8 cellular contexts compared by ENCODE assay signal in the genomic region with DNA sequence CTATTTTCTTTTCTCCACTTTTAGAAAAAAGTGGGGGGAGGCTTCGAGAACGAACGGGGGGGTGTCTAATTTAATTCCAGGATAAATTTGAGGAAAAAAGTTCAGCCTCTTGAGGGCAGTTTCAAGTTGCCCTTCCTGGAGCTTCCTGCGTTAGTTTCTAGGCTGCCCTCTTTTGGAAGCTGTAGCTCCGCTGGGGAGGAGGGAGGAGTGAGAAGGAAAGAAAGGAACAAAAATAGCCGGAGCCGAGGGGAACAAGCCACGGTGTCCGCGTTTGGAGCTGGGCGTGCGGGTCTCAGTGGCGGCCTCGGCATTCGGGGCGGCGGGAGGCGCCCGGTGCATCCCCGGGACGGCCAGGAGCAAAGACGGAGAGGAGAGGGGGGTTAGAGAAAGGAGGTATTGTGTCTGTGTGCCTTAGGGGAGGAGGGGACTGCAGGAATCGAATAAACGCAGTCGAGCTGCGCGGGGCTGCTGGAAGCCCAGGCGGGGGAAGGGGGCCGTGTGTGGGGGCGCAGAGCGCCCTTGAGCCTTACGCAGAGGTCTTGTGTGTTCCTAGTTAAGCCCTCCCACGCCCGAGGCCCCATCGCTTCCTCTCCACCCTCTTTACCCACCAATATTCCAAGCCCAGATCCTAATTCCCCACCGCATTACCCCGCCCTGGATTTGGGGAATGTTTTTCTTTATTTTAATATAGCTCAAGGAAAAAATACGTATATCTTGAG. TPM values are rescaled to one million over a fixed set of nuclear protein-coding genes. Genes with fewer than 3 reads are reported as not detected.
A peak's percentile ranks its signal among the peaks of the same experiment; 100 is the strongest.
DNase-seq lines count a peak whose midpoint lies in the region; ATAC-seq and TF ChIP-seq lines count a peak whose summit lies in the region.

No MANE protein-coding gene starts in this region.

- POLR2A ChIA-PET in WTC11 (lab: Charles Lee) = interaction anchor here (0.9 to 3.5 kb wide), 6 partner anchors 9 to 170 kb away, joined by 3 to 20 read pairs (median 3); no protein-coding TSS in a partner anchor

- peak overlapping the region; percentile 89 for H3K4me3 ChIP-seq in fibroblast of villous mesenchyme (ENCODE audit: low read depth, low read length)

- no peaks in the 10 kb centered on the region for H3K9me3 Mint-ChIP-seq in activated naive CD4-positive, alpha-beta T cell treated with anti-CD3 and anti-CD28 coated beads, Interleukin-2, amount 50 U/mL, for 24 hours
- no peaks in the 10 kb centered on the region for H3K9me3 Mint-ChIP-seq in WTC11
- no peaks in the 10 kb centered on the region for H3K9me3 Mint-ChIP-seq in natural killer cell treated with Interleukin-12 subunit alpha and Interleukin-12 subunit beta and Interleukin-15 and Interleukin-18, amount 100 ng/mL, for 72 hours

- TF ChIP-seq CTCF in WTC11 (IDR thresholded peaks at IDR 0.05) (no peak), fibroblast of villous mesenchyme (IDR thresholded peaks at IDR 0.05; ENCODE audit: insufficient read depth, low read depth, low read length) (no peak)

- H3K27ac Mint-ChIP-seq in activated naive CD4-positive, alpha-beta T cell treated with anti-CD3 and anti-CD28 coated beads, Interleukin-2, amount 50 U/mL, for 24 hours = peak overlapping the region; percentile 72
- H3K27ac Mint-ChIP-seq in WTC11 = peak overlapping the region; percentile 95
- peak overlapping the region in 1 of 2 donors; percentile 14 for H3K27ac Mint-ChIP-seq in natural killer cell treated with Interleukin-12 subunit alpha and Interleukin-12 subunit beta and Interleukin-15 and Interleukin-18, amount 100 ng/mL, for 72 hours

- peaks cover 34% of the 10 kb centered on the region for H3K4me1 Mint-ChIP-seq in activated naive CD4-positive, alpha-beta T cell treated with anti-CD3 and anti-CD28 coated beads, Interleukin-2, amount 50 U/mL, for 24 hours
- H3K4me1 Mint-ChIP-seq in WTC11 = peaks cover 17% of the 10 kb centered on the region
- H3K4me1 Mint-ChIP-seq in natural killer cell treated with Interleukin-12 subunit alpha and Interleukin-12 subunit beta and Interleukin-15 and Interleukin-18, amount 100 ng/mL, for 72 hours (ENCODE audit: low read depth in 2 of 2) = peaks cover 10 to 27% of the 10 kb centered on the region in 2 donors

- DNase-seq in activated naive CD4-positive, alpha-beta T cell (lab: John Stamatoyannopoulos, UW) = no peak
- DNase-seq in NCI-H2107 (lab: John Stamatoyannopoulos, UW) (peak; percentile 66), WTC11 (ENCODE audit: low spot score) (peak; percentile 59), fibroblast of villous mesenchyme (ENCODE audit: low read depth) (peak; percentile 90)
- no peak for DNase-seq in natural killer cell treated with Interleukin-12 subunit alpha and Interleukin-12 subunit beta and Interleukin-15 and Interleukin-18, amount 100 ng/mL, for 72 hours (ENCODE audit: low spot score)

- CTCF ChIA-PET in WTC11 (lab: Charles Lee) = interaction anchor here (0.6 to 1.9 kb wide), 5 partner anchors 25 to 1113 kb away, joined by 3 to 13 read pairs (median 8); no protein-coding TSS in a partner anchor

- peak overlapping the region; percentile 16 for H3K4me3 Mint-ChIP-seq in activated naive CD4-positive, alpha-beta T cell treated with anti-CD3 and anti-CD28 coated beads, Interleukin-2, amount 50 U/mL, for 24 hours
- H3K4me3 Mint-ChIP-seq in WTC11 = peak overlapping the region; percentile 88
- peak overlapping the region; percentile 84 for H3K4me3 Mint-ChIP-seq in natural killer cell treated with Interleukin-12 subunit alpha and Interleukin-12 subunit beta and Interleukin-15 and Interleukin-18, amount 100 ng/mL, for 72 hours

- no peaks in the 10 kb centered on the region for H3K36me3 Mint-ChIP-seq in activated naive CD4-positive, alpha-beta T cell treated with anti-CD3 and anti-CD28 coated beads, Interleukin-2, amount 50 U/mL, for 24 hours
- H3K36me3 Mint-ChIP-seq in WTC11 = no peaks in the 10 kb centered on the region
- H3K36me3 Mint-ChIP-seq in natural killer cell treated with Interleukin-12 subunit alpha and Interleukin-12 subunit beta and Interleukin-15 and Interleukin-18, amount 100 ng/mL, for 72 hours = no peaks in the 10 kb centered on the region

- 0 out of 2 replicates have a peak, but pooled peaks have one; percentile 0 for ATAC-seq in WTC11
- ATAC-seq in natural killer cell treated with Interleukin-12 subunit alpha and Interleukin-12 subunit beta and Interleukin-15 and Interleukin-18, amount 100 ng/mL, for 72 hours = no peak
- no peak for ATAC-seq in GM19463 (IDR thresholded peaks at IDR 0.05; ENCODE audit: unreplicated experiment)
- ATAC-seq in GM18909 (IDR thresholded peaks at IDR 0.05; ENCODE audit: poor library complexity, unreplicated experiment) = no peak

- H3K27me3 Mint-ChIP-seq in activated naive CD4-positive, alpha-beta T cell treated with anti-CD3 and anti-CD28 coated beads, Interleukin-2, amount 50 U/mL, for 24 hours = peaks cover 34% of the 10 kb centered on the region
- peaks cover 67% of the 10 kb centered on the region for H3K27me3 Mint-ChIP-seq in WTC11 (ENCODE audit: low read depth)
- H3K27me3 Mint-ChIP-seq in natural killer cell treated with Interleukin-12 subunit alpha and Interleukin-12 subunit beta and Interleukin-15 and Interleukin-18, amount 100 ng/mL, for 72 hours = peaks cover 28 to 34% of the 10 kb centered on the region in 2 donors

TF ChIP-seq in WTC11, 78 proteins besides CTCF, POLR2A, EP300 and RAD21:
- TF ChIP-seq, protein P1, sequence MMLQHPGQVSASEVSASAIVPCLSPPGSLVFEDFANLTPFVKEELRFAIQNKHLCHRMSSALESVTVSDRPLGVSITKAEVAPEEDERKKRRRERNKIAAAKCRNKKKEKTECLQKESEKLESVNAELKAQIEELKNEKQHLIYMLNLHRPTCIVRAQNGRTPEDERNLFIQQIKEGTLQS (CRISPR knock-in tag; conservative IDR thresholded peaks at IDR 0.05) = no peak
- TF ChIP-seq ZNF263 (CRISPR knock-in tag; IDR thresholded peaks at IDR 0.05; ENCODE audit: low read depth) = peak; percentile 93
- peak; percentile 20; the same call in 1 of the 2 replicates for TF ChIP-seq ZNF121 (CRISPR knock-in tag; IDR thresholded peaks at IDR 0.05)
- TF ChIP-seq FOXP1 (CRISPR knock-in tag; IDR thresholded peaks at IDR 0.05; ENCODE audit: borderline replicate concordance) = no peak
- no peak for TF ChIP-seq SMAD3 (CRISPR knock-in tag; IDR thresholded peaks at IDR 0.05; ENCODE audit: borderline replicate concordance)
- no peak for TF ChIP-seq ELF4 (CRISPR knock-in tag; IDR thresholded peaks at IDR 0.05; ENCODE audit: low read depth)
- peak; percentile 98 for TF ChIP-seq GTF2I (CRISPR knock-in tag; conservative IDR thresholded peaks at IDR 0.05)
- TF ChIP-seq ZBTB21 (CRISPR knock-in tag; IDR thresholded peaks at IDR 0.05; ENCODE audit: borderline replicate concordance) = no peak
- TF ChIP-seq, protein P2, sequence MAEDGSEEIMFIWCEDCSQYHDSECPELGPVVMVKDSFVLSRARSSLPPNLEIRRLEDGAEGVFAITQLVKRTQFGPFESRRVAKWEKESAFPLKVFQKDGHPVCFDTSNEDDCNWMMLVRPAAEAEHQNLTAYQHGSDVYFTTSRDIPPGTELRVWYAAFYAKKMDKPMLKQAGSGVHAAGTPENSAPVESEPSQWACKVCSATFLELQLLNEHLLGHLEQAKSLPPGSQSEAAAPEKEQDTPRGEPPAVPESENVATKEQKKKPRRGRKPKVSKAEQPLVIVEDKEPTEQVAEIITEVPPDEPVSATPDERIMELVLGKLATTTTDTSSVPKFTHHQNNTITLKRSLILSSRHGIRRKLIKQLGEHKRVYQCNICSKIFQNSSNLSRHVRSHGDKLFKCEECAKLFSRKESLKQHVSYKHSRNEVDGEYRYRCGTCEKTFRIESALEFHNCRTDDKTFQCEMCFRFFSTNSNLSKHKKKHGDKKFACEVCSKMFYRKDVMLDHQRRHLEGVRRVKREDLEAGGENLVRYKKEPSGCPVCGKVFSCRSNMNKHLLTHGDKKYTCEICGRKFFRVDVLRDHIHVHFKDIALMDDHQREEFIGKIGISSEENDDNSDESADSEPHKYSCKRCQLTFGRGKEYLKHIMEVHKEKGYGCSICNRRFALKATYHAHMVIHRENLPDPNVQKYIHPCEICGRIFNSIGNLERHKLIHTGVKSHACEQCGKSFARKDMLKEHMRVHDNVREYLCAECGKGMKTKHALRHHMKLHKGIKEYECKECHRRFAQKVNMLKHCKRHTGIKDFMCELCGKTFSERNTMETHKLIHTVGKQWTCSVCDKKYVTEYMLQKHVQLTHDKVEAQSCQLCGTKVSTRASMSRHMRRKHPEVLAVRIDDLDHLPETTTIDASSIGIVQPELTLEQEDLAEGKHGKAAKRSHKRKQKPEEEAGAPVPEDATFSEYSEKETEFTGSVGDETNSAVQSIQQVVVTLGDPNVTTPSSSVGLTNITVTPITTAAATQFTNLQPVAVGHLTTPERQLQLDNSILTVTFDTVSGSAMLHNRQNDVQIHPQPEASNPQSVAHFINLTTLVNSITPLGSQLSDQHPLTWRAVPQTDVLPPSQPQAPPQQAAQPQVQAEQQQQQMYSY (CRISPR knock-in tag; IDR thresholded peaks at IDR 0.05) = peak; percentile 65
- TF ChIP-seq NFYB (CRISPR knock-in tag; conservative IDR thresholded peaks at IDR 0.05; ENCODE audit: low read depth) = no peak
- TF ChIP-seq RELA (CRISPR knock-in tag; IDR thresholded peaks at IDR 0.05; ENCODE audit: borderline replicate concordance) = no peak
- TF ChIP-seq GABPB1 (CRISPR knock-in tag; IDR thresholded peaks at IDR 0.05) = peak; percentile 38; the same call in 1 of the 2 replicates
- no peak for TF ChIP-seq ZNF396 (CRISPR knock-in tag; IDR thresholded peaks at IDR 0.05; ENCODE audit: borderline replicate concordance)

RNA-seq across cellular contexts. Expression of a gene that starts 2.0 kb away (rescaled TPM):
- total RNA-seq in WTC11 (2021) (29.1 to 55.0 TPM (median 34.2 TPM) in 3 replicates), fibroblast of villous mesenchyme (54.4 and 78.0 TPM in 2 replicates)
- total RNA-seq in natural killer cell treated with Interleukin-12 subunit alpha and Interleukin-12 subunit beta and Interleukin-15 and Interleukin-18, amount 100 ng/mL, for 72 hours = 10 to 100 TPM; 81.2 to 87.6 TPM

Comparison
In these comparisons a context has a peak if more than half of its experiments do, and no peak if none do; other contexts are left out.
1. H3K4me3 Mint-ChIP-seq: peak in every context shown above with its lines; median percentile 88 in WTC11; 84 in natural killer cell treated with Interleukin-12 subunit alpha and Interleukin-12 subunit beta and Interleukin-15 and Interleukin-18, amount 100 ng/mL, for 72 hours; 16 in activated naive CD4-positive, alpha-beta T cell treated with anti-CD3 and anti-CD28 coated beads, Interleukin-2, amount 50 U/mL, for 24 hours.
2. DNase-seq: peak in NCI-H2107 (single experiment), WTC11 (single experiment) and fibroblast of villous mesenchyme (single experiment); none in activated naive CD4-positive, alpha-beta T cell (0 of 4) and natural killer cell treated with Interleukin-12 subunit alpha and Interleukin-12 subunit beta and Interleukin-15 and Interleukin-18, amount 100 ng/mL, for 72 hours (single experiment).